Comparison of ENCODE assay signal across 7 cellular contexts in the genomic region with DNA sequence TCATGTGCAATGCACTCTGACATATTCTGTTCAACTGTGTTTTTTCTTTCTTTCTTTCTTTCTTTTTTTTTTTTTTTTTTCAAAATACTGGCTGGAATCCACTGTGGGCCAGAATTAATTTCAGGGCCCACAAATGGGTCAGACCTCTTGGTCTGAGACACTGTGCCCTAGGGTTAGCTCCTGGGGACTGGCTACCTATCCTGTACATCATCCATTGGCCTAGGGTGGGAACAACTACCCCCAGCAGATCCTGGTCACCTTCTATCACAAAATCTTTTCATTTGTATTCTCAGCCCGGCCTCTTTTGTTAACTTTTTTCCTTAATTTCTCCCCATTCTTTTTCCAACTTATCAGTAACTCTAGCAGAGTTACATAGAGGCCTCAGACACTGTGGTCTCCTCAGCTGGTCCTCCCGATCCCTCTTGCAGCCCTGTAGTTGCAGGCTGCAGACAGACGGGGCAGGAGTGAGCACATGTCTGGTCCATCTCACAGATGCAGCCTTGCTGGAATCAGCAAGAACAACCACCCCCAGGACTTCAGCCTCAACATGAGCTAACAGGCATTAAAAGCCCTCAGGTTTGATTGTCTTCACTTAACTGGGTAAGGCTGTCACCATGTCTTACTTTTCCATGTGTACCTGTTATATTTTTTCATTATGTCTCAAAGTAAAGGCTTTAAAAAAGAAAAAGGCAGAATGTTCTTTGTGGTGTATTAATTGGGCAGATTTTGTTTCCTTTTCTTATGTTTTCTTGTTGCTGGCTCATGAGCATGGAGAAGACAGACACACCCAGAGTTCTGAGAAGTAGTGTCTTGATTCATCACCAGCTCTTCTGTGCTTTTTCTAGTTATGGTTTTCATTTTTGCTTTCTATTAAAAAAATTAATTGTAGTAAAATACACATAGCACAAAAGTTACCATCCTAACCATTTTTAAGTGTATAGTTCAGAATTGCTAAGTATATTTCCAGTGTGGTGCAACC. TPM values are rescaled to one million over a fixed set of nuclear protein-coding genes. Genes with fewer than 3 reads are reported as not detected.
DNase-seq lines count a peak whose midpoint lies in the region; FAIRE-seq and TF ChIP-seq lines count a peak whose summit lies in the region.

No MANE protein-coding gene starts in this region.

- H4K8ac ChIP-seq in H9 (replicated peaks; ENCODE audit: insufficient read length, low read depth, low read length) = no peak overlapping the region

- intact Hi-C loops in kidney (cut with DNase I) = no loop called here

- peak; percentile 80 for TF ChIP-seq CTCF in H9 (conservative IDR thresholded peaks at IDR 0.05)
- peak; percentile 93 for TF ChIP-seq CTCF in brain microvascular endothelial cell (IDR thresholded peaks at IDR 0.05; ENCODE audit: low read depth, low read length, missing control alignments)
- TF ChIP-seq CTCF in kidney (IDR thresholded peaks at IDR 0.05; ENCODE audit: borderline replicate concordance, extremely low read depth, insufficient read depth) = peak; percentile 60

- no peaks in the 10 kb centered on the region for H3K9me3 ChIP-seq in H9 (ENCODE audit: control insufficient read depth, low read depth, low read length)
- no peaks in the 10 kb centered on the region for H3K9me3 ChIP-seq in kidney (ENCODE audit: control insufficient read depth in 1 of 2, low read length in 2 of 2)

- H3K23me2 ChIP-seq in H9 (ENCODE audit: insufficient read length, low read depth, low read length, poor library complexity, severe bottlenecking) = no peaks in the 10 kb centered on the region

- H2AFZ ChIP-seq in H9 (ENCODE audit: low read length) = no peak overlapping the region

- H3T11ph ChIP-seq in H9 (ENCODE audit: low read length) = no peak overlapping the region

- no peaks in the 10 kb centered on the region for H3K27me3 Mint-ChIP-seq in H9 (ENCODE audit: low read depth)

- no peak overlapping the region for H2BK12ac ChIP-seq in H9 (ENCODE audit: insufficient read length, low read depth, low read length)

- no peaks in the 10 kb centered on the region for H3K9me3 Mint-ChIP-seq in H9

- H2BK15ac ChIP-seq in H9 (ENCODE audit: low read depth, low read length) = no peak overlapping the region

- no peak overlapping the region for H2BK120ac ChIP-seq in H9 (ENCODE audit: low read depth, low read length, poor library complexity, severe bottlenecking)

- H3K4me1 ChIP-seq in H9 (ENCODE audit: insufficient read depth, low read length) (no peaks in the 10 kb centered on the region), kidney (ENCODE audit: control insufficient read depth in 1 of 2, insufficient read depth in 1 of 2, low read depth in 1 of 2, low read length in 2 of 2) (peaks cover 0 to 6% of the 10 kb centered on the region in 2 donors)

- no peaks in the 10 kb centered on the region for H3K79me1 ChIP-seq in H9 (ENCODE audit: insufficient read depth, low read depth, low read length, poor library complexity, severe bottlenecking)

- H3K4me1 Mint-ChIP-seq in H9 = peaks cover 0 to 4% of the 10 kb centered on the region in 2 experiments; a peak in 2 of 4 replicates

- FAIRE-seq in GM12892 (lab: Jason Lieb, UNC) = peak; percentile 88
- no peak for FAIRE-seq in kidney (lab: Jason Lieb, UNC)

- in situ Hi-C loops in brain microvascular endothelial cell (cut with HindIII; ENCODE audit: low pct_ligation_motif_present, low sequenced_read_pairs) = no loop called here

- no peak overlapping the region for H3K14ac ChIP-seq in H9 (ENCODE audit: insufficient read depth, low read length)

- H3K27ac ChIP-seq in H9 (ENCODE audit: insufficient read length, low read depth, low read length) (no peak overlapping the region), brain microvascular endothelial cell (no peak overlapping the region), kidney (ENCODE audit: low read depth in 2 of 2, low read length in 2 of 2) (no peak overlapping the region)

- no peak overlapping the region for H3K18ac ChIP-seq in H9 (ENCODE audit: insufficient read length, low read depth, low read length)

- no peaks in the 10 kb centered on the region for H4K20me1 ChIP-seq in H9 (ENCODE audit: control insufficient read depth, insufficient read depth, insufficient read length)

- H3K79me2 ChIP-seq in H9 (ENCODE audit: insufficient read depth, low read length) = no peaks in the 10 kb centered on the region

- H3K27ac Mint-ChIP-seq in H9 = no peak overlapping the region

- H2AK5ac ChIP-seq in H9 (ENCODE audit: insufficient read length, low read length) = no peak overlapping the region

- DNase-seq in GM12892 (ENCODE audit: insufficient read length) (peak; percentile 47), H9 (peak; percentile 84), LHCN-M2 (ENCODE audit: low read depth) (peak; percentile 57), T-helper 22 cell (ENCODE audit: low read depth) (peak; percentile 17), brain microvascular endothelial cell (peak; percentile 60), kidney (no peak)
- DNase-seq in stimulated activated CD8-positive, alpha-beta memory T cell treated with anti-CD3 and anti-CD28 coated beads, Interleukin-15, amount 100 ng/mL, for 1 hour (ENCODE audit: low read depth) = peak; percentile 20

- H3K27me3 ChIP-seq in H9 (ENCODE audit: insufficient read depth, low read length) (no peaks in the 10 kb centered on the region), brain microvascular endothelial cell (replicated peaks) (no peaks in the 10 kb centered on the region)

- no peak overlapping the region for H3K23ac ChIP-seq in H9 (ENCODE audit: insufficient read length, low read depth, low read length)

- H2BK5ac ChIP-seq in H9 (ENCODE audit: insufficient read length, low read length) = no peak overlapping the region

- H3K36me3 ChIP-seq in brain microvascular endothelial cell (replicated peaks) (no peaks in the 10 kb centered on the region), kidney (ENCODE audit: control insufficient read depth in 1 of 2, insufficient read depth in 2 of 2, low read length in 2 of 2) (no peaks in the 10 kb centered on the region)

- no peak overlapping the region for H3K4me2 ChIP-seq in H9 (ENCODE audit: insufficient read depth, insufficient read length, low read length)

- no peak for TF ChIP-seq POLR2A in GM12892 (IDR thresholded peaks at IDR 0.05; ENCODE audit: low read depth, low read length)

- H3K4ac ChIP-seq in H9 (ENCODE audit: low read depth, low read length) = no peak overlapping the region

- H4K5ac ChIP-seq in H9 (ENCODE audit: insufficient read length, low read depth, low read length) = no peak overlapping the region

- H4K91ac ChIP-seq in H9 (ENCODE audit: insufficient read length, low read depth, low read length) = no peak overlapping the region

- no peak overlapping the region for H3K4me3 Mint-ChIP-seq in H9

- H3K56ac ChIP-seq in H9 (ENCODE audit: insufficient read length, low read depth, low read length) = no peak overlapping the region

- no peak overlapping the region for H2BK20ac ChIP-seq in H9 (ENCODE audit: low read depth, low read length, poor library complexity, severe bottlenecking)

- no peak overlapping the region for H3K9ac ChIP-seq in H9 (ENCODE audit: extremely low read depth, insufficient read length, low read length)
- H3K9ac ChIP-seq in kidney (ENCODE audit: low read length in 2 of 2) = no peak overlapping the region

- no CpG with 5 or more reads among the region's 3 CpGs for WGBS in H9 (ENCODE audit: extremely low coverage, insufficient read length, low lambda C conversion rate)

- no peaks in the 10 kb centered on the region for H3K36me3 Mint-ChIP-seq in H9 (ENCODE audit: insufficient read depth in 1 of 3, low read depth in 3 of 3)

- no peak overlapping the region for H3K4me3 ChIP-seq in brain microvascular endothelial cell (ENCODE audit: low read depth, low read length)
- H3K4me3 ChIP-seq in kidney (ENCODE audit: low read length in 2 of 2) = no peak overlapping the region

RNA-seq across cellular contexts. Expression of gene TXLNB, which starts 41.2 kb away (rescaled TPM):
- polyA plus RNA-seq in GM12892 (2012; ENCODE audit: missing spikeins) = 1.7 TPM
- total RNA-seq in H9 (2021) = 0.04 TPM in 1 of 2 replicates, not detected in the other
- total RNA-seq in LHCN-M2 (2014; rRNA removed) = 1.2 and 2.1 TPM in 2 replicates
- 0.09 TPM for polyA plus RNA-seq in LHCN-M2 (2012)
- total RNA-seq in kidney = 0.66 TPM
- 0.13 TPM for polyA plus RNA-seq in kidney (ENCODE audit: insufficient read depth, low read depth, low replicate concordance)
